In genomic region chr10:100909506-100910260, GRCh38 we compare ENCODE assay signal across 1 cellular context.
TF ChIP-seq lines count a peak whose summit lies in the region.

No MANE protein-coding gene starts in this region.

TF ChIP-seq in HepG2, 621 proteins besides CTCF, POLR2A, EP300 and RAD21:
- TF ChIP-seq ZNF260 (CRISPR knock-in tag; IDR thresholded peaks at IDR 0.05; ENCODE audit: borderline replicate concordance, low read depth) (no peak), KDM3A (CRISPR knock-in tag; IDR thresholded peaks at IDR 0.05; ENCODE audit: low read depth) (no peak), TRIM24 (CRISPR knock-in tag; IDR thresholded peaks at IDR 0.05) (no peak)
TF ChIP-seq in HepG2: peak in this region for 0.
